ENCODE assay signal across 1 cellular context in the genomic region with DNA sequence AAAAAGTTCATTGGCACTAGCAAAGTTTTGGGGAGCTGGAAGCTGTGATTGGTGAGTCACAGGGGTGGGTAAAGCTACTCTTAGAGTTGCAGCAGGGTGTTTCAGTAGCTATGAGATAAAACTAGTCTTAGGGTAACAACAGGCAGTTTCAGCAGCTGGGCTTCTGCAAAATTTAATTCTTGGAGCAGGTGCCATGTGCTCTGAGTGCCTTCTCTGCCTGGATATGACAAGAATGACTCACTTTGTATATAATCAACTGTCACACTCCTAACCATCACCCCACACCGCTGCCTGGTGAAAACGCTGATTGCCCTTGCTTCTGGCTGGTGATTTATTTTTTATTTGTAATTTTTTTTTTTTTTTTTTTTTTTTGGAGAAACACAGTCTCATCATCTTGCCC.
A peak's percentile ranks its signal among the peaks of the same experiment; 100 is the strongest.
TF ChIP-seq lines count a peak whose summit lies in the region.

No MANE protein-coding gene starts in this region.

TF ChIP-seq in K562, 482 proteins besides CTCF, POLR2A, EP300 and RAD21:
- TF ChIP-seq KLF13 (tag; IDR thresholded peaks at IDR 0.05; ENCODE audit: borderline replicate concordance, low read depth), result no peak
- TF ChIP-seq, protein P1, sequence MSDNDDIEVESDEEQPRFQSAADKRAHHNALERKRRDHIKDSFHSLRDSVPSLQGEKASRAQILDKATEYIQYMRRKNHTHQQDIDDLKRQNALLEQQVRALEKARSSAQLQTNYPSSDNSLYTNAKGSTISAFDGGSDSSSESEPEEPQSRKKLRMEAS (CRISPR knock-in tag; IDR thresholded peaks at IDR 0.05), result 0 out of 2 replicates have a peak, but pooled peaks have one; percentile 32
- TF ChIP-seq TGIF2 (CRISPR knock-in tag; IDR thresholded peaks at IDR 0.05), result no peak
- no peak for TF ChIP-seq ETV6 (IDR thresholded peaks at IDR 0.05; ENCODE audit: borderline replicate concordance in 1 of 2, low read depth in 2 of 2, low read length in 1 of 2)
- TF ChIP-seq ETV6 (CRISPR knock-in tag; IDR thresholded peaks at IDR 0.05; ENCODE audit: borderline replicate concordance), result no peak
- TF ChIP-seq FOSL1 (tag; conservative IDR thresholded peaks at IDR 0.05), result peak; percentile 58
- TF ChIP-seq ZEB2 (IDR thresholded peaks at IDR 0.05), result peak; percentile 75; the same call in 1 of the 2 replicates
- no peak for TF ChIP-seq ZNF3 (CRISPR knock-in tag; IDR thresholded peaks at IDR 0.05)
- TF ChIP-seq CHD1 (IDR thresholded peaks at IDR 0.05; ENCODE audit: low read length), result no peak
- TF ChIP-seq CBFA2T3 (IDR thresholded peaks at IDR 0.05), result peak; percentile 68
- TF ChIP-seq PCBP2 (IDR thresholded peaks at IDR 0.05; ENCODE audit: low read depth, low read length, poor library complexity, severe bottlenecking), result no peak
- TF ChIP-seq U2AF2 (optimal IDR thresholded peaks at IDR 0.05; ENCODE audit: low read depth, low read length), result no peak
- TF ChIP-seq, protein P2, sequence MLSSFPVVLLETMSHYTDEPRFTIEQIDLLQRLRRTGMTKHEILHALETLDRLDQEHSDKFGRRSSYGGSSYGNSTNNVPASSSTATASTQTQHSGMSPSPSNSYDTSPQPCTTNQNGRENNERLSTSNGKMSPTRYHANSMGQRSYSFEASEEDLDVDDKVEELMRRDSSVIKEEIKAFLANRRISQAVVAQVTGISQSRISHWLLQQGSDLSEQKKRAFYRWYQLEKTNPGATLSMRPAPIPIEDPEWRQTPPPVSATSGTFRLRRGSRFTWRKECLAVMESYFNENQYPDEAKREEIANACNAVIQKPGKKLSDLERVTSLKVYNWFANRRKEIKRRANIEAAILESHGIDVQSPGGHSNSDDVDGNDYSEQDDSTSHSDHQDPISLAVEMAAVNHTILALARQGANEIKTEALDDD (IDR thresholded peaks at IDR 0.05), result 0 out of 2 replicates have a peak, but pooled peaks have one; percentile 37
- TF ChIP-seq HDAC2 (IDR thresholded peaks at IDR 0.05), result no peak
- TF ChIP-seq BRD9 (IDR thresholded peaks at IDR 0.05; ENCODE audit: low read depth, partially characterized antibody), result no peak
- no peak for TF ChIP-seq ZNF764 (CRISPR knock-in tag; IDR thresholded peaks at IDR 0.05; ENCODE audit: low read depth)
- TF ChIP-seq, protein P3, sequence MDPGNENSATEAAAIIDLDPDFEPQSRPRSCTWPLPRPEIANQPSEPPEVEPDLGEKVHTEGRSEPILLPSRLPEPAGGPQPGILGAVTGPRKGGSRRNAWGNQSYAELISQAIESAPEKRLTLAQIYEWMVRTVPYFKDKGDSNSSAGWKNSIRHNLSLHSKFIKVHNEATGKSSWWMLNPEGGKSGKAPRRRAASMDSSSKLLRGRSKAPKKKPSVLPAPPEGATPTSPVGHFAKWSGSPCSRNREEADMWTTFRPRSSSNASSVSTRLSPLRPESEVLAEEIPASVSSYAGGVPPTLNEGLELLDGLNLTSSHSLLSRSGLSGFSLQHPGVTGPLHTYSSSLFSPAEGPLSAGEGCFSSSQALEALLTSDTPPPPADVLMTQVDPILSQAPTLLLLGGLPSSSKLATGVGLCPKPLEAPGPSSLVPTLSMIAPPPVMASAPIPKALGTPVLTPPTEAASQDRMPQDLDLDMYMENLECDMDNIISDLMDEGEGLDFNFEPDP (CRISPR knock-in tag; IDR thresholded peaks at IDR 0.05), result no peak
- TF ChIP-seq, protein P4, sequence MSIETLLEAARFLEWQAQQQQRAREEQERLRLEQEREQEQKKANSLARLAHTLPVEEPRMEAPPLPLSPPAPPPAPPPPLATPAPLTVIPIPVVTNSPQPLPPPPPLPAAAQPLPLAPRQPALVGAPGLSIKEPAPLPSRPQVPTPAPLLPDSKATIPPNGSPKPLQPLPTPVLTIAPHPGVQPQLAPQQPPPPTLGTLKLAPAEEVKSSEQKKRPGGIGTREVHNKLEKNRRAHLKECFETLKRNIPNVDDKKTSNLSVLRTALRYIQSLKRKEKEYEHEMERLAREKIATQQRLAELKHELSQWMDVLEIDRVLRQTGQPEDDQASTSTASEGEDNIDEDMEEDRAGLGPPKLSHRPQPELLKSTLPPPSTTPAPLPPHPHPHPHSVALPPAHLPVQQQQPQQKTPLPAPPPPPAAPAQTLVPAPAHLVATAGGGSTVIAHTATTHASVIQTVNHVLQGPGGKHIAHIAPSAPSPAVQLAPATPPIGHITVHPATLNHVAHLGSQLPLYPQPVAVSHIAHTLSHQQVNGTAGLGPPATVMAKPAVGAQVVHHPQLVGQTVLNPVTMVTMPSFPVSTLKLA (conservative IDR thresholded peaks at IDR 0.05), result peak in 1 of 2 experiments; percentile 48; a peak in 1 of 4 replicates
- TF ChIP-seq, protein P5, sequence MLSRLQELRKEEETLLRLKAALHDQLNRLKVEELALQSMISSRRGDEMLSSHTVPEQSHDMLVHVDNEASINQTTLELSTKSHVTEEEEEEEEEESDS (CRISPR knock-in tag; IDR thresholded peaks at IDR 0.05), result no peak
- TF ChIP-seq TOE1 (IDR thresholded peaks at IDR 0.05; ENCODE audit: borderline replicate concordance), result no peak
- no peak for TF ChIP-seq TOE1 (CRISPR knock-in tag; IDR thresholded peaks at IDR 0.05; ENCODE audit: borderline replicate concordance, low read depth)
- 0 out of 2 replicates have a peak, but pooled peaks have one; percentile 11 for TF ChIP-seq ARID1B (IDR thresholded peaks at IDR 0.05)
- no peak for TF ChIP-seq MAFF (IDR thresholded peaks at IDR 0.05; ENCODE audit: low read length)
- peak; percentile 44 for TF ChIP-seq CBFA2T2 (conservative IDR thresholded peaks at IDR 0.05)
- TF ChIP-seq, protein P6, sequence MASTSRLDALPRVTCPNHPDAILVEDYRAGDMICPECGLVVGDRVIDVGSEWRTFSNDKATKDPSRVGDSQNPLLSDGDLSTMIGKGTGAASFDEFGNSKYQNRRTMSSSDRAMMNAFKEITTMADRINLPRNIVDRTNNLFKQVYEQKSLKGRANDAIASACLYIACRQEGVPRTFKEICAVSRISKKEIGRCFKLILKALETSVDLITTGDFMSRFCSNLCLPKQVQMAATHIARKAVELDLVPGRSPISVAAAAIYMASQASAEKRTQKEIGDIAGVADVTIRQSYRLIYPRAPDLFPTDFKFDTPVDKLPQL (IDR thresholded peaks at IDR 0.05; ENCODE audit: extremely low read depth, insufficient read length), result no peak
- TF ChIP-seq, protein P7, sequence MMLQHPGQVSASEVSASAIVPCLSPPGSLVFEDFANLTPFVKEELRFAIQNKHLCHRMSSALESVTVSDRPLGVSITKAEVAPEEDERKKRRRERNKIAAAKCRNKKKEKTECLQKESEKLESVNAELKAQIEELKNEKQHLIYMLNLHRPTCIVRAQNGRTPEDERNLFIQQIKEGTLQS (IDR thresholded peaks at IDR 0.05), result peak; percentile 48; the same call in 1 of the 2 replicates
- TF ChIP-seq, protein P7 (CRISPR knock-in tag; conservative IDR thresholded peaks at IDR 0.05), result no peak
- TF ChIP-seq ZNF311 (CRISPR knock-in tag; IDR thresholded peaks at IDR 0.05), result no peak
- TF ChIP-seq KHSRP (IDR thresholded peaks at IDR 0.05), result no peak
- TF ChIP-seq ZC3H4 (CRISPR knock-in tag; IDR thresholded peaks at IDR 0.05; ENCODE audit: borderline replicate concordance), result no peak
- TF ChIP-seq MTF1 (CRISPR knock-in tag; IDR thresholded peaks at IDR 0.05; ENCODE audit: borderline replicate concordance), result no peak
